Comparison of ENCODE assay signal across 8 cellular contexts in the genomic region with DNA sequence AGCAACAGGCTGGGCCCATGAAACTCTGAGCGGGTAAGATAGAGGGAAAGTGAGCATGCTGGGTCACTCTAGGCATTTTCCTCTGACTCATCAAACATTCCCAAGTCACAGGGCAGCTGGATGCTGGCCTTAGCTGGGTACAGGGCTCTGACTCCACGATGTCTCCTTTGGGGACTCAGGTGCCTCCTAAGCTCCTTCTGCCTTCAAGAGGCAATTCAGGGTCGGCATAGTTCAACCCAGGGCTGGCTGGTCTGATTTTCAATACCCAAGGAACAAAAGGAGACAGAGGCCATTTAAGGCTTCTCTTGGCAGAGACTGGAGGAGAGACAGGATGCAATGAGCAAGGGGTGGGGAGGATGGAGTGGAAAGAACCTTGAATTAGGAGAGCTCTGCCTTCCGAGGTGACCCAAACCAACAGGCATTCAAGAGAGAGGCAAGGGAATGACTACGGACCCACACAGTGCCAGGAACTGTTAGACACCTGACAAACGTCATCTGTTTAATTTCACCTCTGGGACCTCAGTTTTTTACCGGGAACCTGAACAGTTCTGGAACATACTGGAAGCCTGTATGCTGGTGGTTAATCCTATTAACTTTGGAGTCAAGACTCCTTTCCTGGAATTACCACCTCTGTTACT. TPM values are rescaled to one million over a fixed set of nuclear protein-coding genes. Genes with fewer than 3 reads are reported as not detected.
A peak's percentile ranks its signal among the peaks of the same experiment; 100 is the strongest.
DNase-seq lines count a peak whose midpoint lies in the region; ATAC-seq and TF ChIP-seq lines count a peak whose summit lies in the region.

No MANE protein-coding gene starts in this region.

- TF ChIP-seq CTCF in RWPE2 (IDR thresholded peaks at IDR 0.05; ENCODE audit: poor library complexity, severe bottlenecking) (no peak), gastroesophageal sphincter (IDR thresholded peaks at IDR 0.05) (no peak)

- peak in 1 of 2 donors; percentile 37 for TF ChIP-seq POLR2A in gastroesophageal sphincter (IDR thresholded peaks at IDR 0.05)
- TF ChIP-seq POLR2A in GM18505 (IDR thresholded peaks at IDR 0.05; ENCODE audit: borderline replicate concordance, extremely low read depth, insufficient read depth, insufficient read length) = no peak

- ATAC-seq in RWPE2 (ENCODE audit: low read depth) = peak; percentile 43
- ATAC-seq in gastroesophageal sphincter = peak; percentile 22
- no peak for ATAC-seq in GM18505 (IDR thresholded peaks at IDR 0.05; ENCODE audit: unreplicated experiment)
- no peak for ATAC-seq in activated T-cell treated with anti-CD3 and anti-CD28 coated beads, Interleukin-2, amount 50 U/mL, for 72 hours (replicated peaks in 1 of 2)
- ATAC-seq in HG02623 (IDR thresholded peaks at IDR 0.05; ENCODE audit: unreplicated experiment) = no peak

- H3K36me3 Mint-ChIP-seq in activated T-cell treated with anti-CD3 and anti-CD28 coated beads, Interleukin-2, amount 50 U/mL, for 72 hours (ENCODE audit: insufficient read depth in 2 of 2) = peaks cover 2 to 5% of the 10 kb centered on the region in 2 donors

- TF ChIP-seq EP300 in gastroesophageal sphincter (IDR thresholded peaks at IDR 0.05) = no peak

- H3K4me3 ChIP-seq in RWPE2 (ENCODE audit: severe bottlenecking) (peak overlapping the region; percentile 62), gastroesophageal sphincter (peak overlapping the region; percentile 94 to 95)

- H3K27ac ChIP-seq in RWPE2 (ENCODE audit: poor library complexity, severe bottlenecking) (peak overlapping the region; percentile 69), gastroesophageal sphincter (peak overlapping the region; percentile 97 to 100 (median 100))

- DNase-seq in ELF-1 (ENCODE audit: low read depth, low spot score) (peak; percentile 47), RWPE2 (ENCODE audit: low spot score) (no peak), renal cortical epithelial cell (ENCODE audit: low read depth) (peak; percentile 85), OCI-M2 (lab: John Stamatoyannopoulos, UW; ENCODE audit: unreplicated experiment) (no peak)
- DNase-seq in activated T-cell treated with anti-CD3 and anti-CD28 coated beads, Interleukin-2, amount 50 U/mL, for 72 hours = no peak

- H3K4me1 ChIP-seq in RWPE2 (ENCODE audit: insufficient read depth, poor library complexity, severe bottlenecking) (peaks cover 16% of the 10 kb centered on the region), gastroesophageal sphincter (peaks cover 0 to 62% (median 13%) of the 10 kb centered on the region in 3 donors)

- H3K27me3 Mint-ChIP-seq in activated T-cell treated with anti-CD3 and anti-CD28 coated beads, Interleukin-2, amount 50 U/mL, for 72 hours (ENCODE audit: low read depth) = no peaks in the 10 kb centered on the region

- H3K27me3 ChIP-seq in RWPE2 (ENCODE audit: insufficient read depth, poor library complexity, severe bottlenecking) (no peaks in the 10 kb centered on the region), gastroesophageal sphincter (no peaks in the 10 kb centered on the region)

- H3K4me1 Mint-ChIP-seq in activated T-cell treated with anti-CD3 and anti-CD28 coated beads, Interleukin-2, amount 50 U/mL, for 72 hours (ENCODE audit: low read depth) = peaks cover 33% of the 10 kb centered on the region

- H3K27ac Mint-ChIP-seq in activated T-cell treated with anti-CD3 and anti-CD28 coated beads, Interleukin-2, amount 50 U/mL, for 72 hours = no peak overlapping the region

- H3K9me3 Mint-ChIP-seq in activated T-cell treated with anti-CD3 and anti-CD28 coated beads, Interleukin-2, amount 50 U/mL, for 72 hours = no peaks in the 10 kb centered on the region

- H3K4me3 Mint-ChIP-seq in activated T-cell treated with anti-CD3 and anti-CD28 coated beads, Interleukin-2, amount 50 U/mL, for 72 hours = no peak overlapping the region

- H3K9me3 ChIP-seq in RWPE2 (ENCODE audit: severe bottlenecking) = no peaks in the 10 kb centered on the region
- no peaks in the 10 kb centered on the region for H3K9me3 ChIP-seq in gastroesophageal sphincter

- WGBS in gastroesophageal sphincter (ENCODE audit: low coverage in 1 of 2), 2 donors = 0 to 8% methylated on average over 2 to 5 of the region's 7 CpGs

- H3K36me3 ChIP-seq in RWPE2 (ENCODE audit: low read depth) (peaks cover 40% of the 10 kb centered on the region), gastroesophageal sphincter (peaks cover 0 to 42% of the 10 kb centered on the region in 2 donors)

RNA-seq across cellular contexts. Expression of a gene that starts 0.9 kb away (rescaled TPM):
- total RNA-seq in gastroesophageal sphincter (10 to 100 TPM; 50.0 to 83.9 (median 57.6) TPM), renal cortical epithelial cell (21.2 and 37.5 TPM in 2 replicates)
- 100 to 1,000 TPM in 1 of 2 donors, 10 to 100 TPM in 1; 90.2 to 109 TPM for total RNA-seq in activated T-cell treated with anti-CD3 and anti-CD28 coated beads, Interleukin-2, amount 50 U/mL, for 72 hours

RNA-seq across cellular contexts. Expression of a gene that starts 10.0 kb away (rescaled TPM):
- 10 to 100 TPM in 1 of 4 donors, 1 to 10 TPM in 3; 2.6 to 10.8 (median 5.6) TPM for total RNA-seq in gastroesophageal sphincter
- total RNA-seq in renal cortical epithelial cell = 0.70 and 0.87 TPM in 2 replicates
- 10 to 100 TPM; 89.0 to 97.6 TPM for total RNA-seq in activated T-cell treated with anti-CD3 and anti-CD28 coated beads, Interleukin-2, amount 50 U/mL, for 72 hours

RNA-seq across cellular contexts. Expression of a gene that starts 24.2 kb away (rescaled TPM):
- total RNA-seq in gastroesophageal sphincter (100 to 1,000 TPM in 1 of 4 donors, 10 to 100 TPM in 3; 21.0 to 146 (median 40.8) TPM), renal cortical epithelial cell (36.9 and 39.9 TPM in 2 replicates)
- total RNA-seq in activated T-cell treated with anti-CD3 and anti-CD28 coated beads, Interleukin-2, amount 50 U/mL, for 72 hours = 10 to 100 TPM; 16.5 to 24.1 TPM

RNA-seq across cellular contexts. Expression of a gene that starts 42.5 kb away (rescaled TPM):
- total RNA-seq in gastroesophageal sphincter (10 to 100 TPM; 18.7 to 34.4 (median 31.2) TPM), renal cortical epithelial cell (14.7 and 16.5 TPM in 2 replicates)
- 10 to 100 TPM; 24.0 to 30.7 TPM for total RNA-seq in activated T-cell treated with anti-CD3 and anti-CD28 coated beads, Interleukin-2, amount 50 U/mL, for 72 hours

RNA-seq across cellular contexts. Expression of a gene that starts 50.5 kb away (rescaled TPM):
- 10 to 100 TPM; 18.4 to 69.6 (median 44.3) TPM for total RNA-seq in gastroesophageal sphincter
- total RNA-seq in renal cortical epithelial cell = 32.1 and 33.9 TPM in 2 replicates
- total RNA-seq in activated T-cell treated with anti-CD3 and anti-CD28 coated beads, Interleukin-2, amount 50 U/mL, for 72 hours = 100 to 1,000 TPM; 101 to 117 TPM

Comparison
In these comparisons a context has a peak if more than half of its experiments do, and no peak if none do; other contexts are left out.
1. DNase-seq: peak in ELF-1 (single experiment) and renal cortical epithelial cell (single experiment); none in RWPE2 (single experiment), activated T-cell treated with anti-CD3 and anti-CD28 coated beads, Interleukin-2, amount 50 U/mL, for 72 hours (0 of 2) and OCI-M2 (single experiment).
2. ATAC-seq: peak in RWPE2 (single experiment) and gastroesophageal sphincter (single experiment); none in GM18505 (single experiment), activated T-cell treated with anti-CD3 and anti-CD28 coated beads, Interleukin-2, amount 50 U/mL, for 72 hours (0 of 2) and HG02623 (single experiment).
3. RNA of a gene that starts 10.0 kb away (total RNA-seq): 89.0 to 97.6 TPM in activated T-cell treated with anti-CD3 and anti-CD28 coated beads, Interleukin-2, amount 50 U/mL, for 72 hours; 2.6 to 10.8 TPM in gastroesophageal sphincter and 0.70 to 0.87 TPM in renal cortical epithelial cell; every median in the first group is over 4 times any median in the second.